Comparison of ENCODE assay signal across 8 cellular contexts in genomic region chr19:12639901-12640613, GRCh38. TPM values are rescaled to one million over a fixed set of nuclear protein-coding genes. Genes with fewer than 3 reads are reported as not detected.
A peak's percentile ranks its signal among the peaks of the same experiment; 100 is the strongest.
DNase-seq lines count a peak whose midpoint lies in the region; ATAC-seq and TF ChIP-seq lines count a peak whose summit lies in the region.

No MANE protein-coding gene starts in this region.

- intact Hi-C loops in Panc1 (cut with micrococcal nuclease; ENCODE audit: unreplicated experiment) = no loop called here
- intact Hi-C loops in activated T-helper 2 cell treated with anti-CD3 and anti-CD28 coated beads, Interferon-gamma antibody, Interleukin-2, Interleukin-4, amounts not matched to agents 10 μg/mL and 5 μg/mL and 100 μg/mL, durations not matched to agents 14 hours and 24 hours and 36 hours (cut with micrococcal nuclease) = loop anchor here (1.0 kb wide), 2 partner anchors 29 to 36 kb away; a partner anchor contains a TSS

- CTCF ChIA-PET in Panc1 (lab: Charles Lee) = interaction anchor here (0.5 kb wide), 1 partner anchor 32 kb away, joined by 3 read pairs; no protein-coding TSS in a partner anchor

- H3K9me3 Mint-ChIP-seq in activated T-helper 2 cell treated with anti-CD3 and anti-CD28 coated beads, Interferon-gamma antibody, Interleukin-2, Interleukin-4, amounts not matched to agents 10 μg/mL and 5 μg/mL and 100 μg/mL, durations not matched to agents 14 hours and 24 hours and 36 hours = no peaks in the 10 kb centered on the region
- H3K9me3 Mint-ChIP-seq in neural crest cell = peaks cover 3% of the 10 kb centered on the region

- H3K27me3 Mint-ChIP-seq in activated T-helper 2 cell treated with anti-CD3 and anti-CD28 coated beads, Interferon-gamma antibody, Interleukin-2, Interleukin-4, amounts not matched to agents 10 μg/mL and 5 μg/mL and 100 μg/mL, durations not matched to agents 14 hours and 24 hours and 36 hours (ENCODE audit: low read depth) = no peaks in the 10 kb centered on the region
- peaks cover 4% of the 10 kb centered on the region for H3K27me3 Mint-ChIP-seq in neural crest cell (ENCODE audit: low read depth)

- H3K27ac ChIP-seq in DND-41 (ENCODE audit: low read length) = peak overlapping the region; percentile 48
- no peak overlapping the region for H3K27ac ChIP-seq in Panc1 (ENCODE audit: low read length)
- H3K27ac ChIP-seq in foreskin keratinocyte = no peak overlapping the region

- H2AFZ ChIP-seq in DND-41 (ENCODE audit: low read depth, low read length) = peak overlapping the region; percentile 94

- TF ChIP-seq CTCF in DND-41 (IDR thresholded peaks at IDR 0.05; ENCODE audit: borderline replicate concordance, extremely low read depth, low read length, poor library complexity, severe bottlenecking) (peak; percentile 97), Panc1 (IDR thresholded peaks at IDR 0.05) (peak; percentile 88), foreskin keratinocyte (conservative IDR thresholded peaks at IDR 0.05) (peak; percentile 80), neural crest cell (conservative IDR thresholded peaks at IDR 0.05) (peak; percentile 83)

- H3K4me3 ChIP-seq in DND-41 (ENCODE audit: low read depth in 1 of 2, low read length in 2 of 2) (peak overlapping the region in 1 of 2 experiments; percentile 46; a peak in 2 of 4 replicates), Panc1 (ENCODE audit: low read depth in 2 of 2, low read length in 2 of 2) (peak overlapping the region in 1 of 2 experiments; percentile 19; a peak in 2 of 4 replicates)

- H3K4me1 ChIP-seq in DND-41 (ENCODE audit: insufficient read depth, low read length) (peaks cover 12% of the 10 kb centered on the region), Panc1 (ENCODE audit: control insufficient read depth, insufficient read depth, low read length) (0 out of 2 replicates have a peak, but pooled peaks cover 3% of the 10 kb centered on the region), foreskin keratinocyte (no peaks in the 10 kb centered on the region)

- no TSS peak for BruUV-seq in Panc1 (replicated peaks; lab: Mats Ljungman, UMichigan)

- peak overlapping the region; percentile 78 for H3K27ac Mint-ChIP-seq in activated T-helper 2 cell treated with anti-CD3 and anti-CD28 coated beads, Interferon-gamma antibody, Interleukin-2, Interleukin-4, amounts not matched to agents 10 μg/mL and 5 μg/mL and 100 μg/mL, durations not matched to agents 14 hours and 24 hours and 36 hours
- H3K27ac Mint-ChIP-seq in neural crest cell (ENCODE audit: unreplicated experiment) = no peak overlapping the region

- H3K9me3 ChIP-seq in DND-41 (ENCODE audit: insufficient read depth, low read length, severe bottlenecking) (no peaks in the 10 kb centered on the region), Panc1 (ENCODE audit: control insufficient read depth, insufficient read depth, low read depth, low read length) (no peaks in the 10 kb centered on the region)

- POLR2A ChIA-PET in Panc1 (lab: Charles Lee) = no interaction called here

- H3K27me3 ChIP-seq in DND-41 (ENCODE audit: insufficient read depth, low read length, poor library complexity) (no peaks in the 10 kb centered on the region), Panc1 (ENCODE audit: control insufficient read depth, insufficient read depth, low read length) (no peaks in the 10 kb centered on the region), foreskin keratinocyte (no peaks in the 10 kb centered on the region)

- DNase-seq in DND-41 (peak; percentile 88), HPDE6-E6E7 (ENCODE audit: extremely low spot score) (peak; percentile 81), Panc1 (ENCODE audit: low read depth, low spot score) (peak; percentile 30), foreskin keratinocyte (peak; percentile 22 to 54), neural crest cell (ENCODE audit: low read depth, low spot score) (peak; percentile 83)
- peak; percentile 79 for DNase-seq in activated T-helper 2 cell treated with anti-CD3 and anti-CD28 coated beads, Interferon-gamma antibody, Interleukin-2, Interleukin-4, amounts not matched to agents 10 μg/mL and 5 μg/mL and 100 μg/mL, durations not matched to agents 14 hours and 24 hours and 36 hours (ENCODE audit: low spot score)
- DNase-seq in stimulated activated naive CD8-positive, alpha-beta T cell treated with anti-CD3 and anti-CD28 coated beads, Interleukin-15, Interleukin-2, amounts not matched to agents 100 U/mL and 50 U/mL, for 24 hours = peak; percentile 93

- H3K36me3 ChIP-seq in DND-41 (ENCODE audit: insufficient read depth, low read length) (no peaks in the 10 kb centered on the region), Panc1 (ENCODE audit: control insufficient read depth, insufficient read depth, low read length) (no peaks in the 10 kb centered on the region)

- H3K79me2 ChIP-seq in DND-41 (ENCODE audit: insufficient read depth, low read length) = no peaks in the 10 kb centered on the region

- in situ Hi-C loops in Panc1 (cut with HindIII; ENCODE audit: low pct_unique_long_range_greater_than_20kb, low sequenced_read_pairs) = no loop called here

- H3K4me3 Mint-ChIP-seq in activated T-helper 2 cell treated with anti-CD3 and anti-CD28 coated beads, Interferon-gamma antibody, Interleukin-2, Interleukin-4, amounts not matched to agents 10 μg/mL and 5 μg/mL and 100 μg/mL, durations not matched to agents 14 hours and 24 hours and 36 hours (ENCODE audit: low read depth) = peak overlapping the region; percentile 63
- H3K4me3 Mint-ChIP-seq in neural crest cell = peak overlapping the region; percentile 42

- peak overlapping the region; percentile 48 for H3K9ac ChIP-seq in DND-41 (ENCODE audit: low read depth, low read length)

- peaks cover 8% of the 10 kb centered on the region for H3K4me1 Mint-ChIP-seq in activated T-helper 2 cell treated with anti-CD3 and anti-CD28 coated beads, Interferon-gamma antibody, Interleukin-2, Interleukin-4, amounts not matched to agents 10 μg/mL and 5 μg/mL and 100 μg/mL, durations not matched to agents 14 hours and 24 hours and 36 hours (ENCODE audit: low read depth)
- H3K4me1 Mint-ChIP-seq in neural crest cell = peaks cover 6% of the 10 kb centered on the region

- H3K4me2 ChIP-seq in DND-41 (ENCODE audit: insufficient read depth, low read length) = peak overlapping the region; percentile 58

- peaks cover 20% of the 10 kb centered on the region for H3K36me3 Mint-ChIP-seq in activated T-helper 2 cell treated with anti-CD3 and anti-CD28 coated beads, Interferon-gamma antibody, Interleukin-2, Interleukin-4, amounts not matched to agents 10 μg/mL and 5 μg/mL and 100 μg/mL, durations not matched to agents 14 hours and 24 hours and 36 hours (ENCODE audit: low read depth)
- peaks cover 8% of the 10 kb centered on the region for H3K36me3 Mint-ChIP-seq in neural crest cell (ENCODE audit: low read depth)

- ATAC-seq in DND-41 (ENCODE audit: insufficient read depth, low read depth) (peak; percentile 96), Panc1 (peak; percentile 97), foreskin keratinocyte (peak; percentile 65), HG03442 (IDR thresholded peaks at IDR 0.05; ENCODE audit: unreplicated experiment) (no peak)
- peak; percentile 97 for ATAC-seq in stimulated activated naive CD8-positive, alpha-beta T cell treated with anti-CD3 and anti-CD28 coated beads, Interleukin-15, Interleukin-2, amounts not matched to agents 100 U/mL and 50 U/mL, for 24 hours

- H4K20me1 ChIP-seq in DND-41 (ENCODE audit: insufficient read depth, low read length) = no peaks in the 10 kb centered on the region

RNA-seq across cellular contexts. Expression of gene MAN2B1, which starts 26.5 kb away (rescaled TPM):
- total RNA-seq in Panc1 (2021; ENCODE audit: unreplicated experiment) (43.0 TPM), foreskin keratinocyte (35.9 and 38.4 TPM in 2 replicates), neural crest cell (99.8 and 103 TPM in 2 replicates)
- 28.9 TPM for polyA plus RNA-seq in Panc1 (2012; ENCODE audit: insufficient read length)
- total RNA-seq in activated T-helper 2 cell treated with anti-CD3 and anti-CD28 coated beads, Interferon-gamma antibody, Interleukin-2, Interleukin-4, amounts not matched to agents 10 μg/mL and 5 μg/mL and 100 μg/mL, durations not matched to agents 14 hours and 24 hours and 36 hours = 133 and 147 TPM in 2 replicates
- 42.6 and 43.3 TPM in 2 replicates for polyA plus RNA-seq in foreskin keratinocyte

RNA-seq across cellular contexts. Expression of gene WDR83, which starts 26.6 kb away (rescaled TPM):
- total RNA-seq in Panc1 (2021; ENCODE audit: unreplicated experiment) (10.8 TPM), foreskin keratinocyte (9.1 and 11.5 TPM in 2 replicates), neural crest cell (19.0 and 19.9 TPM in 2 replicates)
- 28.4 TPM for polyA plus RNA-seq in Panc1 (2012; ENCODE audit: insufficient read length)
- 23.1 and 23.7 TPM in 2 replicates for total RNA-seq in activated T-helper 2 cell treated with anti-CD3 and anti-CD28 coated beads, Interferon-gamma antibody, Interleukin-2, Interleukin-4, amounts not matched to agents 10 μg/mL and 5 μg/mL and 100 μg/mL, durations not matched to agents 14 hours and 24 hours and 36 hours
- polyA plus RNA-seq in foreskin keratinocyte = 14.1 and 15.1 TPM in 2 replicates

RNA-seq across cellular contexts. Expression of gene ZNF791, which starts 29.3 kb away (rescaled TPM):
- total RNA-seq in Panc1 (2021; ENCODE audit: unreplicated experiment) (19.0 TPM), foreskin keratinocyte (10.6 and 12.1 TPM in 2 replicates), neural crest cell (18.9 and 22.4 TPM in 2 replicates)
- polyA plus RNA-seq in Panc1 (2012; ENCODE audit: insufficient read length) = 8.8 TPM
- 21.8 and 22.5 TPM in 2 replicates for total RNA-seq in activated T-helper 2 cell treated with anti-CD3 and anti-CD28 coated beads, Interferon-gamma antibody, Interleukin-2, Interleukin-4, amounts not matched to agents 10 μg/mL and 5 μg/mL and 100 μg/mL, durations not matched to agents 14 hours and 24 hours and 36 hours
- 3.0 and 3.5 TPM in 2 replicates for polyA plus RNA-seq in foreskin keratinocyte

RNA-seq across cellular contexts. Expression of gene ZNF490, which starts 29.4 kb away (rescaled TPM):
- total RNA-seq in Panc1 (2021; ENCODE audit: unreplicated experiment) (7.0 TPM), foreskin keratinocyte (5.3 and 5.7 TPM in 2 replicates), neural crest cell (10.3 and 12.2 TPM in 2 replicates)
- 1.8 TPM for polyA plus RNA-seq in Panc1 (2012; ENCODE audit: insufficient read length)
- total RNA-seq in activated T-helper 2 cell treated with anti-CD3 and anti-CD28 coated beads, Interferon-gamma antibody, Interleukin-2, Interleukin-4, amounts not matched to agents 10 μg/mL and 5 μg/mL and 100 μg/mL, durations not matched to agents 14 hours and 24 hours and 36 hours = 7.0 and 9.9 TPM in 2 replicates
- 0.18 and 0.22 TPM in 2 replicates for polyA plus RNA-seq in foreskin keratinocyte

RNA-seq across cellular contexts. Expression of gene DHPS, which starts 41.6 kb away (rescaled TPM):
- total RNA-seq in Panc1 (2021; ENCODE audit: unreplicated experiment) (76.9 TPM), foreskin keratinocyte (49.4 and 60.4 TPM in 2 replicates), neural crest cell (98.8 and 106 TPM in 2 replicates)
- polyA plus RNA-seq in Panc1 (2012; ENCODE audit: insufficient read length) = 105 TPM
- total RNA-seq in activated T-helper 2 cell treated with anti-CD3 and anti-CD28 coated beads, Interferon-gamma antibody, Interleukin-2, Interleukin-4, amounts not matched to agents 10 μg/mL and 5 μg/mL and 100 μg/mL, durations not matched to agents 14 hours and 24 hours and 36 hours = 122 and 134 TPM in 2 replicates
- 62.4 and 75.9 TPM in 2 replicates for polyA plus RNA-seq in foreskin keratinocyte

Comparison
In these comparisons a context has a peak if more than half of its experiments do, and no peak if none do; other contexts are left out.
1. DNase-seq: peak in every context shown above with its lines; median percentile 93 in stimulated activated naive CD8-positive, alpha-beta T cell treated with anti-CD3 and anti-CD28 coated beads, Interleukin-15, Interleukin-2, amounts not matched to agents 100 U/mL and 50 U/mL, for 24 hours; 88 in DND-41; 83 in neural crest cell; 81 in HPDE6-E6E7; 79 in activated T-helper 2 cell treated with anti-CD3 and anti-CD28 coated beads, Interferon-gamma antibody, Interleukin-2, Interleukin-4, amounts not matched to agents 10 μg/mL and 5 μg/mL and 100 μg/mL, durations not matched to agents 14 hours and 24 hours and 36 hours; 38 in foreskin keratinocyte; 30 in Panc1.